In the genomic region with DNA sequence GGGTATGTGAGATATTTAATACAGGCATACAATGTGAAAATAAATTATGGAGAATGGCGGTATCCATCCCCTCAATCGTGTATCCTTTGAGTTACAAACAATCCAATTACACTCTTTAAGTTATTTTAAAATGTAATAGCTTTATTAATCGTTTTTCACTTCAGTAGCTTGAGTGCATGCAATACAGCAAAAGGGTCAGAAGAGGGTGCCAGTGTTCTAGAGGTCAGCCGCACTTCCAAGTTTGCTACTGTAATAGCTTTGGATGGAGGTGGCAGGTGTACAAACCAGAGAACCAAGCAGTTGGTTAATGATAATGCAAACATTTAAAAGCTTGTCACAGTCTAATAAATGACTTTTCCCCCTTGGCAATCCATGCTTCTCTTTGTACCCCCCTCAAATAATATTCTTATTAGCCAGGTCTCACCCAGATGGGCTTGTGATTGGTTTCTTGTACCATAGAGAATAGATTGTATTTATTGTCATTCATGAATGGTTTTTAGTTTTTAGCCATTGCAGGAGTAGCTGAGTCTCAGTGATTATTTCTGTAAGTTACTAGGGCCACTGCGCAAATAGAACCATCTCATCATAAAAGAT, we compare ENCODE assay signal across 8 cellular contexts.
DNase-seq lines count a peak whose midpoint lies in the region; ATAC-seq and TF ChIP-seq lines count a peak whose summit lies in the region.

No MANE protein-coding gene starts in this region.

- ATAC-seq in SK-N-SH treated with all-trans-retinoic acid at 6 μM for 48 hours = peak; percentile 72
- no peak for ATAC-seq in HG02938 (IDR thresholded peaks at IDR 0.05; ENCODE audit: unreplicated experiment)
- ATAC-seq in HG03565 (IDR thresholded peaks at IDR 0.05; ENCODE audit: unreplicated experiment) = no peak

- DNase-seq in EL = peak; percentile 68
- DNase-seq in NCI-H1105 treated with DMSO at 0.1 percent for 48 hours (lab: John Stamatoyannopoulos, UW) = peak; percentile 90
- peak; percentile 21 for DNase-seq in activated naive CD8-positive, alpha-beta T cell treated with anti-CD3 and anti-CD28 coated beads, Interleukin-2, amount 50 U/mL, for 16 hours (ENCODE audit: low read depth, low spot score)
- DNase-seq in cardiac septum (ENCODE audit: low spot score) = peak; percentile 77
- peak; percentile 38 for DNase-seq in putamen (ENCODE audit: low spot score)

- intact Hi-C loops in cardiac septum (cut with DNase I) = loop anchor here (2.0 to 5.0 kb wide), 2 partner anchors 465 to 484 kb away; no protein-coding TSS in a partner anchor

TF ChIP-seq in SK-N-SH treated with all-trans-retinoic acid at 6 μM for 48 hours, 23 proteins besides CTCF, POLR2A, EP300 and RAD21:
- no peak for TF ChIP-seq TCF4 (CRISPR knock-in tag; IDR thresholded peaks at IDR 0.05; ENCODE audit: borderline replicate concordance)
- TF ChIP-seq RARB (CRISPR knock-in tag; IDR thresholded peaks at IDR 0.05) = no peak
- TF ChIP-seq, protein P1, sequence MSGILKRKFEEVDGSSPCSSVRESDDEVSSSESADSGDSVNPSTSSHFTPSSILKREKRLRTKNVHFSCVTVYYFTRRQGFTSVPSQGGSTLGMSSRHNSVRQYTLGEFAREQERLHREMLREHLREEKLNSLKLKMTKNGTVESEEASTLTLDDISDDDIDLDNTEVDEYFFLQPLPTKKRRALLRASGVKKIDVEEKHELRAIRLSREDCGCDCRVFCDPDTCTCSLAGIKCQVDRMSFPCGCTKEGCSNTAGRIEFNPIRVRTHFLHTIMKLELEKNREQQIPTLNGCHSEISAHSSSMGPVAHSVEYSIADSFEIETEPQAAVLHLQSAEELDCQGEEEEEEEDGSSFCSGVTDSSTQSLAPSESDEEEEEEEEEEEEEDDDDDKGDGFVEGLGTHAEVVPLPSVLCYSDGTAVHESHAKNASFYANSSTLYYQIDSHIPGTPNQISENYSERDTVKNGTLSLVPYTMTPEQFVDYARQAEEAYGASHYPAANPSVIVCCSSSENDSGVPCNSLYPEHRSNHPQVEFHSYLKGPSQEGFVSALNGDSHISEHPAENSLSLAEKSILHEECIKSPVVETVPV (CRISPR knock-in tag; IDR thresholded peaks at IDR 0.05) = no peak
- no peak for TF ChIP-seq ESRRG (CRISPR knock-in tag; IDR thresholded peaks at IDR 0.05)
- TF ChIP-seq CSDC2 (CRISPR knock-in tag; IDR thresholded peaks at IDR 0.05) = no peak
- TF ChIP-seq, protein P2, sequence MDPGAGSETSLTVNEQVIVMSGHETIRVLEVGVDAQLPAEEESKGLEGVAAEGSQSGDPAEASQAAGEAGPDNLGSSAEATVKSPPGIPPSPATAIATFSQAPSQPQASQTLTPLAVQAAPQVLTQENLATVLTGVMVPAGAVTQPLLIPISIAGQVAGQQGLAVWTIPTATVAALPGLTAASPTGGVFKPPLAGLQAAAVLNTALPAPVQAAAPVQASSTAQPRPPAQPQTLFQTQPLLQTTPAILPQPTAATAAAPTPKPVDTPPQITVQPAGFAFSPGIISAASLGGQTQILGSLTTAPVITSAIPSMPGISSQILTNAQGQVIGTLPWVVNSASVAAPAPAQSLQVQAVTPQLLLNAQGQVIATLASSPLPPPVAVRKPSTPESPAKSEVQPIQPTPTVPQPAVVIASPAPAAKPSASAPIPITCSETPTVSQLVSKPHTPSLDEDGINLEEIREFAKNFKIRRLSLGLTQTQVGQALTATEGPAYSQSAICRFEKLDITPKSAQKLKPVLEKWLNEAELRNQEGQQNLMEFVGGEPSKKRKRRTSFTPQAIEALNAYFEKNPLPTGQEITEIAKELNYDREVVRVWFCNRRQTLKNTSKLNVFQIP (CRISPR knock-in tag; IDR thresholded peaks at IDR 0.05; ENCODE audit: borderline replicate concordance, low read depth) = no peak

Comparison
In these comparisons a context has a peak if more than half of its experiments do, and no peak if none do; other contexts are left out.
1. DNase-seq: peak in every context shown above with its lines; median percentile 90 in NCI-H1105 treated with DMSO at 0.1 percent for 48 hours; 77 in cardiac septum; 68 in EL; 38 in putamen; 21 in activated naive CD8-positive, alpha-beta T cell treated with anti-CD3 and anti-CD28 coated beads, Interleukin-2, amount 50 U/mL, for 16 hours.